Comparison of ENCODE assay signal across 2 cellular contexts in genomic region chr17:49762148-49762941, GRCh38.
TF ChIP-seq lines count a peak whose summit lies in the region.

No MANE protein-coding gene starts in this region.

TF ChIP-seq in SK-N-SH, 30 proteins besides CTCF, POLR2A, EP300 and RAD21 (continued from another document):
- TF ChIP-seq, protein P1, sequence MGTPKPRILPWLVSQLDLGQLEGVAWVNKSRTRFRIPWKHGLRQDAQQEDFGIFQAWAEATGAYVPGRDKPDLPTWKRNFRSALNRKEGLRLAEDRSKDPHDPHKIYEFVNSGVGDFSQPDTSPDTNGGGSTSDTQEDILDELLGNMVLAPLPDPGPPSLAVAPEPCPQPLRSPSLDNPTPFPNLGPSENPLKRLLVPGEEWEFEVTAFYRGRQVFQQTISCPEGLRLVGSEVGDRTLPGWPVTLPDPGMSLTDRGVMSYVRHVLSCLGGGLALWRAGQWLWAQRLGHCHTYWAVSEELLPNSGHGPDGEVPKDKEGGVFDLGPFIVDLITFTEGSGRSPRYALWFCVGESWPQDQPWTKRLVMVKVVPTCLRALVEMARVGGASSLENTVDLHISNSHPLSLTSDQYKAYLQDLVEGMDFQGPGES (IDR thresholded peaks at IDR 0.05; ENCODE audit: low read depth, low read length), result no peak
- TF ChIP-seq MXI1 (IDR thresholded peaks at IDR 0.05; ENCODE audit: low read depth, low read length) (no peak), CHD2 (IDR thresholded peaks at IDR 0.05; ENCODE audit: low read length, partially characterized antibody) (no peak), RFX5 (IDR thresholded peaks at IDR 0.05; ENCODE audit: low read length) (no peak), TCF12 (IDR thresholded peaks at IDR 0.05) (no peak), REST (IDR thresholded peaks at IDR 0.05; ENCODE audit: low read depth, low read length) (no peak), MAX (IDR thresholded peaks at IDR 0.05; ENCODE audit: low read depth) (no peak), FOSL2 (IDR thresholded peaks at IDR 0.05; ENCODE audit: borderline replicate concordance, low read depth) (no peak)
- TF ChIP-seq, protein P2, sequence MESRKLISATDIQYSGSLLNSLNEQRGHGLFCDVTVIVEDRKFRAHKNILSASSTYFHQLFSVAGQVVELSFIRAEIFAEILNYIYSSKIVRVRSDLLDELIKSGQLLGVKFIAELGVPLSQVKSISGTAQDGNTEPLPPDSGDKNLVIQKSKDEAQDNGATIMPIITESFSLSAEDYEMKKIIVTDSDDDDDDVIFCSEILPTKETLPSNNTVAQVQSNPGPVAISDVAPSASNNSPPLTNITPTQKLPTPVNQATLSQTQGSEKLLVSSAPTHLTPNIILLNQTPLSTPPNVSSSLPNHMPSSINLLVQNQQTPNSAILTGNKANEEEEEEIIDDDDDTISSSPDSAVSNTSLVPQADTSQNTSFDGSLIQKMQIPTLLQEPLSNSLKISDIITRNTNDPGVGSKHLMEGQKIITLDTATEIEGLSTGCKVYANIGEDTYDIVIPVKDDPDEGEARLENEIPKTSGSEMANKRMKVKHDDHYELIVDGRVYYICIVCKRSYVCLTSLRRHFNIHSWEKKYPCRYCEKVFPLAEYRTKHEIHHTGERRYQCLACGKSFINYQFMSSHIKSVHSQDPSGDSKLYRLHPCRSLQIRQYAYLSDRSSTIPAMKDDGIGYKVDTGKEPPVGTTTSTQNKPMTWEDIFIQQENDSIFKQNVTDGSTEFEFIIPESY (IDR thresholded peaks at IDR 0.05; ENCODE audit: borderline replicate concordance, low read depth), result no peak
TF ChIP-seq in SK-N-SH: peak in this region for 0.

TF ChIP-seq in SK-N-SH treated with all-trans-retinoic acid at 6 μM for 48 hours, 23 proteins besides CTCF, POLR2A, EP300 and RAD21 (continued from another document):
- TF ChIP-seq, protein P3, sequence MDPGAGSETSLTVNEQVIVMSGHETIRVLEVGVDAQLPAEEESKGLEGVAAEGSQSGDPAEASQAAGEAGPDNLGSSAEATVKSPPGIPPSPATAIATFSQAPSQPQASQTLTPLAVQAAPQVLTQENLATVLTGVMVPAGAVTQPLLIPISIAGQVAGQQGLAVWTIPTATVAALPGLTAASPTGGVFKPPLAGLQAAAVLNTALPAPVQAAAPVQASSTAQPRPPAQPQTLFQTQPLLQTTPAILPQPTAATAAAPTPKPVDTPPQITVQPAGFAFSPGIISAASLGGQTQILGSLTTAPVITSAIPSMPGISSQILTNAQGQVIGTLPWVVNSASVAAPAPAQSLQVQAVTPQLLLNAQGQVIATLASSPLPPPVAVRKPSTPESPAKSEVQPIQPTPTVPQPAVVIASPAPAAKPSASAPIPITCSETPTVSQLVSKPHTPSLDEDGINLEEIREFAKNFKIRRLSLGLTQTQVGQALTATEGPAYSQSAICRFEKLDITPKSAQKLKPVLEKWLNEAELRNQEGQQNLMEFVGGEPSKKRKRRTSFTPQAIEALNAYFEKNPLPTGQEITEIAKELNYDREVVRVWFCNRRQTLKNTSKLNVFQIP (CRISPR knock-in tag; IDR thresholded peaks at IDR 0.05; ENCODE audit: borderline replicate concordance, low read depth), result no peak
- TF ChIP-seq CSRNP3 (CRISPR knock-in tag; IDR thresholded peaks at IDR 0.05) (no peak), ZFP30 (CRISPR knock-in tag; IDR thresholded peaks at IDR 0.05) (no peak), ARNTL (CRISPR knock-in tag; IDR thresholded peaks at IDR 0.05; ENCODE audit: borderline replicate concordance, low read depth) (no peak)
